26 cellular contexts compared by ENCODE assay signal in the genomic region with DNA sequence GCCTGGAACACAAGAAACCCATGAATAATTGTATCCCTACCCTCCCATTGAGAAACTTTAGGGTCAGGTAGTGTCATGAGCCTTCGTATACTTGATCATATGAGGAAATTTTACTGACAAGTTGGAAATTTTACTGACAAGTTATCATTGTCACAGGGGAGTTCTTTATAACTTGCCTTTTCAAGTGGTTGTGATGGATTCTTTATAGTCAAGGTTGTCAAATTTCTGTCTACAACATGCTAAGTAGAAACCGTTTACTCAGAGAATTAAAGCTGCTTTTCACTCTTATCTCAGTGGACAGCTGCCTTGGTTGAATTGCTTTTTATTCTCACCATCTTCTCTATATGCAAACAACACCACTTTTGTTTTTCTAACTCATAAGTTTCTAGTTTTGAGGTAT.
"Had no signal": no experiment of that assay in that cellular context is flagged by ENCODE, and none has a peak within 500 bp of the region (broad histone marks: within the 10 kb centered on the region; RNA-seq: fewer than 3 reads in every experiment).

No MANE protein-coding gene starts in this region.

- H3K79me2 ChIP-seq: parathyroid adenoma had no signal

- H3K4me2 ChIP-seq: neural progenitor cell had no signal

- H3K27me3 ChIP-seq: neural progenitor cell, ovary, right lobe of liver, sigmoid colon, stomach, thyroid gland, tibial nerve, upper lobe of right lung, uterus had no signal

- H3K9me3 ChIP-seq: ovary, psoas muscle, right lobe of liver, sigmoid colon, stomach, thoracic aorta, thyroid gland, tibial nerve, upper lobe of right lung, uterus had no signal

- H3K4me3 ChIP-seq: neural progenitor cell, ovary, psoas muscle, right lobe of liver, sigmoid colon, stomach, thoracic aorta, thyroid gland, tibial nerve, upper lobe of right lung, uterus had no signal

- H3K36me3 ChIP-seq: neural progenitor cell, ovary, right lobe of liver, sigmoid colon, stomach, thoracic aorta, thyroid gland, tibial nerve, upper lobe of right lung, uterus had no signal

- H3K4me1 ChIP-seq: neural progenitor cell, parathyroid adenoma, psoas muscle, right lobe of liver, sigmoid colon, stomach, thyroid gland, tibial nerve, upper lobe of right lung, uterus had no signal

- DNase-seq: naive thymus-derived CD8-positive, alpha-beta T cell; nephron progenitor cell; occipital lobe; ovary; posterior cingulate gyrus; psoas muscle; right cardiac atrium; right lobe of liver; sigmoid colon; small intestine; stimulated activated CD4-positive, alpha-beta T cell treated with anti-CD3 and anti-CD28 coated beads, Interleukin-15, amount 100 ng/mL, for 24 hours; stimulated activated CD4-positive, alpha-beta T cell treated with anti-CD3 and anti-CD28 coated beads, Interleukin-2, amount 100 ng/mL, for 24 hours; stimulated activated CD4-positive, alpha-beta T cell treated with anti-CD3 and anti-CD28 coated beads, Interleukin-2, amount 100 ng/mL, for 48 hours; stimulated activated CD4-positive, alpha-beta T cell treated with anti-CD3 and anti-CD28 coated beads, Interleukin-4, amount 100 ng/mL, for 24 hours; stimulated activated naive B cell treated with anti-CD40 and anti-IgM and Interleukin-4, amounts not matched to agents 10 μg/mL and 1 μg/mL and 100 μg/mL, for 72 hours; stimulated activated naive CD4-positive, alpha-beta T cell treated with Interleukin-2 at 50 U/mL for 16 hours; stomach; thyroid gland; upper lobe of right lung; uterus had no signal

- ATAC-seq: naive thymus-derived CD8-positive, alpha-beta T cell; natural killer cell treated with Interleukin-12 subunit alpha and Interleukin-12 subunit beta and Interleukin-15 and Interleukin-18, amount 100 ng/mL, for 72 hours; psoas muscle; right cardiac atrium; right lobe of liver; stimulated activated effector memory CD8-positive, alpha-beta T cell treated with anti-CD3 and anti-CD28 coated beads, Interleukin-12 subunit alpha, Interleukin-12 subunit beta, amount 100 ng/mL, for 72 hours; stimulated activated naive B cell treated with anti-CD40 and anti-IgM and Interleukin-4, amounts not matched to agents 10 μg/mL and 1 μg/mL and 100 μg/mL, for 72 hours; upper lobe of right lung had no signal

- H2AFZ ChIP-seq: neural progenitor cell, parathyroid adenoma had no signal

- H3K27ac ChIP-seq: neural progenitor cell, ovary, parathyroid adenoma, psoas muscle, right lobe of liver, sigmoid colon, stomach, thoracic aorta, thyroid gland, tibial nerve, upper lobe of right lung, uterus had no signal

- H3K9ac ChIP-seq: neural progenitor cell, parathyroid adenoma had no signal
